Comparison of ENCODE assay signal across 26 cellular contexts in genomic region chr14:31389947-31390346, GRCh38. TPM values are rescaled to one million over a fixed set of nuclear protein-coding genes. Genes with fewer than 3 reads are reported as not detected.
A peak's percentile ranks its signal among the peaks of the same experiment; 100 is the strongest.
DNase-seq lines count a peak whose midpoint lies in the region; ATAC-seq and TF ChIP-seq lines count a peak whose summit lies in the region.
"Had no signal": no experiment of that assay in that cellular context is flagged by ENCODE, and none has a peak within 500 bp of the region (broad histone marks: within the 10 kb centered on the region; RNA-seq: fewer than 3 reads in every experiment).

No MANE protein-coding gene starts in this region.

- no peak overlapping the region for H3K4me3 Mint-ChIP-seq in activated naive CD8-positive, alpha-beta T cell treated with anti-CD3 and anti-CD28 coated beads for 36 hours
- no peak overlapping the region for H3K4me3 Mint-ChIP-seq in mesothelial cell of epicardium

- TF ChIP-seq CTCF in mesothelial cell of epicardium (IDR thresholded peaks at IDR 0.05; ENCODE audit: unreplicated experiment) (no peak), tibial artery (IDR thresholded peaks at IDR 0.05) (no peak)

- no peak for DNase-seq in activated naive CD4-positive, alpha-beta T cell treated with anti-CD3 and anti-CD28 coated beads, Interleukin-2, amount 50 U/mL, for 72 hours (ENCODE audit: low spot score in 2 of 2)
- no peak for DNase-seq in activated naive CD4-positive, alpha-beta T cell treated with anti-CD3 and anti-CD28 coated beads, Interleukin-2, amount 50 U/mL, for 16 hours
- no peak for DNase-seq in activated naive CD8-positive, alpha-beta T cell treated with anti-CD3 and anti-CD28 coated beads for 36 hours
- DNase-seq in mesothelial cell of epicardium (ENCODE audit: low spot score in 2 of 2, unreplicated experiment in 2 of 2) (no peak), tibial artery (no peak), NCI-H526 (lab: John Stamatoyannopoulos, UW) (no peak)
- DNase-seq: activated CD4-positive, alpha-beta T cell treated with anti-CD3 and anti-CD28 coated beads, Interleukin-2, amount 50 U/mL, for 1 hour; activated CD8-positive, alpha-beta memory T cell treated with anti-CD3 and anti-CD28 coated beads, Interleukin-2, amount 50 U/mL, for 48 hours; activated naive CD4-positive, alpha-beta T cell treated with Interleukin-2 at 50 U/mL for 16 hours; COR-L47; DMS53; foreskin fibroblast; kidney glomerular epithelial cell; NCI-H1092 treated with DMSO at 0.1 percent for 48 hours; NCI-H187 treated with DMSO at 0.1 percent for 48 hours; NCI-H2171 treated with DMSO at 0.1 percent for 48 hours; NCI-H524; stimulated activated CD4-positive, alpha-beta T cell treated with anti-CD3 and anti-CD28 coated beads, Interleukin-4, amount 100 ng/mL, for 4 hours; stimulated activated naive CD4-positive, alpha-beta T cell; T-helper 9 cell; WERI-Rb-1 had no signal

- intact Hi-C loops in tibial artery (cut with DNase I; ENCODE audit: low total_unique reads) = no loop called here

- ATAC-seq in activated naive CD4-positive, alpha-beta T cell treated with anti-CD3 and anti-CD28 coated beads, Interleukin-2, amount 50 U/mL, for 72 hours = peak; percentile 51 to 60
- ATAC-seq in GM19395 (IDR thresholded peaks at IDR 0.05; ENCODE audit: unreplicated experiment) = no peak
- ATAC-seq: sciatic nerve had no signal

- no peaks in the 10 kb centered on the region for H3K36me3 Mint-ChIP-seq in activated naive CD4-positive, alpha-beta T cell treated with anti-CD3 and anti-CD28 coated beads, Interleukin-2, amount 50 U/mL, for 72 hours
- H3K36me3 Mint-ChIP-seq in activated naive CD8-positive, alpha-beta T cell treated with anti-CD3 and anti-CD28 coated beads for 36 hours = peaks cover 6% of the 10 kb centered on the region
- peaks cover 7% of the 10 kb centered on the region for H3K36me3 Mint-ChIP-seq in mesothelial cell of epicardium

- no peaks in the 10 kb centered on the region for H3K9me3 ChIP-seq in tibial artery
- H3K9me3 ChIP-seq: ascending aorta, BLaER1, tibial nerve had no signal

- peaks cover 24% of the 10 kb centered on the region for H3K4me1 Mint-ChIP-seq in activated naive CD8-positive, alpha-beta T cell treated with anti-CD3 and anti-CD28 coated beads for 36 hours
- peaks cover 21% of the 10 kb centered on the region for H3K4me1 Mint-ChIP-seq in mesothelial cell of epicardium

- H3K27me3 ChIP-seq in tibial artery = no peaks in the 10 kb centered on the region
- H3K27me3 ChIP-seq: ascending aorta, BLaER1, tibial nerve had no signal

- peaks cover 0 to 19% (median 2%) of the 10 kb centered on the region in 4 donors for H3K4me1 ChIP-seq in tibial artery
- H3K4me1 ChIP-seq: ascending aorta, BLaER1 had no signal

- H3K27ac ChIP-seq in tibial artery = peak overlapping the region; percentile 30 to 37
- H3K27ac ChIP-seq: ascending aorta, BLaER1, WERI-Rb-1 had no signal

- H3K9me3 Mint-ChIP-seq in activated naive CD4-positive, alpha-beta T cell treated with anti-CD3 and anti-CD28 coated beads, Interleukin-2, amount 50 U/mL, for 72 hours = no peaks in the 10 kb centered on the region
- H3K9me3 Mint-ChIP-seq in activated naive CD8-positive, alpha-beta T cell treated with anti-CD3 and anti-CD28 coated beads for 36 hours = no peaks in the 10 kb centered on the region
- H3K9me3 Mint-ChIP-seq in mesothelial cell of epicardium = no peaks in the 10 kb centered on the region

- no peak overlapping the region for H3K4me3 ChIP-seq in tibial artery
- H3K4me3 ChIP-seq: ascending aorta, BLaER1, tibial nerve had no signal

- H3K27me3 Mint-ChIP-seq in activated naive CD8-positive, alpha-beta T cell treated with anti-CD3 and anti-CD28 coated beads for 36 hours = no peaks in the 10 kb centered on the region
- no peaks in the 10 kb centered on the region for H3K27me3 Mint-ChIP-seq in mesothelial cell of epicardium (ENCODE audit: low read depth)

- peaks cover 20 to 55% (median 37%) of the 10 kb centered on the region in 3 donors for H3K36me3 ChIP-seq in tibial artery
- H3K36me3 ChIP-seq: BLaER1, WERI-Rb-1 had no signal

- H3K27ac Mint-ChIP-seq in activated naive CD4-positive, alpha-beta T cell treated with anti-CD3 and anti-CD28 coated beads, Interleukin-2, amount 50 U/mL, for 72 hours = peak overlapping the region; percentile 10 to 15
- H3K27ac Mint-ChIP-seq in activated naive CD8-positive, alpha-beta T cell treated with anti-CD3 and anti-CD28 coated beads for 36 hours = peak overlapping the region; percentile 73
- H3K27ac Mint-ChIP-seq in mesothelial cell of epicardium = peak overlapping the region; percentile 52

RNA-seq across cellular contexts. Expression of gene HEATR5A, which starts 30.4 kb away (rescaled TPM):
- total RNA-seq in activated naive CD4-positive, alpha-beta T cell treated with anti-CD3 and anti-CD28 coated beads, Interleukin-2, amount 50 U/mL, for 72 hours = 10 to 100 TPM in 1 of 2 donors, 1 to 10 TPM in 1; 9.9 to 12.7 TPM
- total RNA-seq in activated naive CD8-positive, alpha-beta T cell treated with anti-CD3 and anti-CD28 coated beads for 36 hours = 10 to 100 TPM; 10.8 TPM
- 21.5 to 24.4 TPM (median 22.2 TPM) in 3 replicates for total RNA-seq in mesothelial cell of epicardium

Comparison
In these comparisons a context has a peak if more than half of its experiments do, and no peak if none do; other contexts are left out.
1. H3K27ac Mint-ChIP-seq: peak in every context shown above with its lines; median percentile 73 in activated naive CD8-positive, alpha-beta T cell treated with anti-CD3 and anti-CD28 coated beads for 36 hours; 52 in mesothelial cell of epicardium; 12 in activated naive CD4-positive, alpha-beta T cell treated with anti-CD3 and anti-CD28 coated beads, Interleukin-2, amount 50 U/mL, for 72 hours.